Comparison of ENCODE assay signal across 29 cellular contexts in the genomic region with DNA sequence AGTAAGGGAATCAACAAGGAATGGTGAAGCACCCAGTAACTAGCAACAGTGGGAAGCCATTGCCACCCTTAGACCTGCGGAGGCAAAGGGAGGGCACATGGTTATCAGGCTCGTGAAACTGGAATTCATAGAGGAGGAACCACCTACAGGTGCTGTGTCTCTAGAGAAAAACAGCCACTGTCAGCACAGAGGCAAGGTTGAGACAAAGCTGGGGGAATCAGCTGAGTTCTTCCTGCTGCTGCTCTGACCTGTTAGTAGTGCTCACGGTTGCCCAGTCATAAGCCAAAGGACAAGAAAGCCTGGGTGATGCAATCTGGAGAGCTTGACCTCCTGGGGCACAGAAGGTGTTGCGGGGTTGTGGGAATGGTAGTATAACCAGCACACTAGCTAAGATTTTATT.
DNase-seq lines count a peak whose midpoint lies in the region; ATAC-seq and TF ChIP-seq lines count a peak whose summit lies in the region.
"Had no signal": no experiment of that assay in that cellular context is flagged by ENCODE, and none has a peak within 500 bp of the region (broad histone marks: within the 10 kb centered on the region; RNA-seq: fewer than 3 reads in every experiment).

No MANE protein-coding gene starts in this region.

- no peaks in the 10 kb centered on the region for H3K27me3 ChIP-seq in HUES6 (ENCODE audit: control insufficient read depth, insufficient read depth, low read length)
- H3K27me3 ChIP-seq in iPS-20b (ENCODE audit: insufficient read depth, low read length) = no peaks in the 10 kb centered on the region
- H3K27me3 ChIP-seq: BLaER1, SJCRH30, tibial artery had no signal

- H3K4me3 ChIP-seq in HUES6 (ENCODE audit: low read depth, low read length) (no peak overlapping the region), iPS-20b (ENCODE audit: low read length) (no peak overlapping the region)
- H3K4me3 ChIP-seq: BLaER1, GM12878, prostate gland, SJCRH30, tibial artery had no signal

- DNase-seq in RPMI8226 (peak; percentile 77), HuH-7 (ENCODE audit: low spot score) (no peak), pons (ENCODE audit: low spot score) (no peak)
- DNase-seq in NK-92 treated with Interleukin-12 subunit alpha and Interleukin-12 subunit beta, amount 100 ng/mL, for 24 hours (lab: John Stamatoyannopoulos, UW) = no peak
- DNase-seq: activated CD4-positive, alpha-beta T cell treated with anti-CD3 and anti-CD28 coated beads for 4 hours; activated CD8-positive, alpha-beta memory T cell treated with anti-CD3 and anti-CD28 coated beads for 24 hours; activated effector memory CD4-positive, alpha-beta T cell treated with Interleukin-2 at 50 U/mL for 16 hours; anterior cingulate cortex; effector CD4-positive, alpha-beta T cell; KBM-7; kidney; midbrain; naive thymus-derived CD8-positive, alpha-beta T cell; NCI-H1417 treated with DMSO at 0.1 percent for 48 hours; NCI-H2107; NCI-H446; NCI-H774; nucleus accumbens; SJCRH30; stimulated activated CD4-positive, alpha-beta T cell treated with anti-CD3 and anti-CD28 coated beads, Interleukin-4, amount 100 ng/mL, for 1 hour; T1000; tibial artery had no signal

- H3K9me3 ChIP-seq in HUES6 (ENCODE audit: control insufficient read depth, insufficient read depth, low read depth, low read length) (no peaks in the 10 kb centered on the region), iPS-20b (ENCODE audit: insufficient read depth, low read depth, low read length) (no peaks in the 10 kb centered on the region)
- H3K9me3 ChIP-seq: BLaER1, prostate gland, SJCRH30, tibial artery had no signal

- ATAC-seq in SK-N-SH treated with all-trans-retinoic acid at 6 μM for 48 hours = no peak
- ATAC-seq: GM12878; naive thymus-derived CD8-positive, alpha-beta T cell had no signal

- H3K4me1 ChIP-seq in HUES6 (ENCODE audit: control insufficient read depth, insufficient read depth, low read length) (peaks cover 8% of the 10 kb centered on the region), iPS-20b (ENCODE audit: insufficient read depth, low read length) (peaks cover 8% of the 10 kb centered on the region; the same call in 1 of the 2 replicates)
- H3K4me1 ChIP-seq: BLaER1, prostate gland, SJCRH30, tibial artery had no signal

- H3K9ac ChIP-seq in HUES6 (ENCODE audit: low read length) = no peak overlapping the region
- peak overlapping the region; percentile 18; the same call in 1 of the 2 replicates for H3K9ac ChIP-seq in iPS-20b (ENCODE audit: low read depth, low read length)
- H3K9ac ChIP-seq: BLaER1 had no signal

- H3K27ac ChIP-seq in HUES6 (ENCODE audit: low read depth, low read length) (0 out of 2 replicates have a peak overlapping the region, but pooled peaks have one; percentile 36), iPS-20b (ENCODE audit: low read length) (no peak overlapping the region)
- H3K27ac ChIP-seq: BLaER1, prostate gland, SJCRH30, tibial artery, VCaP had no signal

- H3K36me3 ChIP-seq in HUES6 (ENCODE audit: control insufficient read depth, insufficient read depth, low read length) = no peaks in the 10 kb centered on the region
- no peaks in the 10 kb centered on the region for H3K36me3 ChIP-seq in iPS-20b (ENCODE audit: insufficient read depth, low read depth, low read length)
- H3K36me3 ChIP-seq: BLaER1, prostate gland, SJCRH30, tibial artery had no signal

TF ChIP-seq in SK-N-SH treated with all-trans-retinoic acid at 6 μM for 48 hours, 23 proteins besides CTCF, POLR2A, EP300 and RAD21 (continues in another document):
- TF ChIP-seq TCF4 (CRISPR knock-in tag; IDR thresholded peaks at IDR 0.05; ENCODE audit: borderline replicate concordance) (no peak), ESRRG (CRISPR knock-in tag; IDR thresholded peaks at IDR 0.05) (no peak), CSDC2 (CRISPR knock-in tag; IDR thresholded peaks at IDR 0.05) (no peak), ZFP30 (CRISPR knock-in tag; IDR thresholded peaks at IDR 0.05) (no peak), ZNF565 (CRISPR knock-in tag; conservative IDR thresholded peaks at IDR 0.05; ENCODE audit: low read depth) (no peak), TSHZ2 (CRISPR knock-in tag; IDR thresholded peaks at IDR 0.05) (no peak), CREB5 (CRISPR knock-in tag; IDR thresholded peaks at IDR 0.05; ENCODE audit: low read depth) (no peak), CSRNP3 (CRISPR knock-in tag; IDR thresholded peaks at IDR 0.05) (no peak), PATZ1 (CRISPR knock-in tag; IDR thresholded peaks at IDR 0.05; ENCODE audit: borderline replicate concordance) (no peak), ZNF8 (CRISPR knock-in tag; IDR thresholded peaks at IDR 0.05) (no peak), ZNF70 (CRISPR knock-in tag; IDR thresholded peaks at IDR 0.05) (no peak), SNAI2 (CRISPR knock-in tag; IDR thresholded peaks at IDR 0.05) (no peak), PPARA (CRISPR knock-in tag; IDR thresholded peaks at IDR 0.05; ENCODE audit: borderline replicate concordance) (no peak)
